12 cellular contexts compared by ENCODE assay signal in the genomic region with DNA sequence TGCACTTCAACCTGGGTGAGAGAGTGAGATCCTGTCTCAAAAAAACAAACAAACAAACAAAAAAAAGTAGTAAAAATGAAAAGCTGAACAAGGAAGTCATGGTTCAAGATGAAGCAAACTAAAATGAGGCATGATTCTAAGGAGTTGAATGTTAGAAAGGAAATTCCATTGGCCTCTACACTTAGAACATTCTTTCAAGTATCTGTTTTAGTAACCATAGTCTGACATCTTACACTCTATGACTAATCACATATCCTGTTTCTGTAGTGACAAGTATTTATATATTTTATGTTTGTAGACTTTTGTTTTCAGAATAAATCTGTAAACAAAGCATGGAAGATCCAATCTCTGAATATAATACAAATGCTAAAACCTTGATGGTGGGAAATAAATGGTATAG.
DNase-seq lines count a peak whose midpoint lies in the region; ATAC-seq and TF ChIP-seq lines count a peak whose summit lies in the region.
"Had no signal": no experiment of that assay in that cellular context is flagged by ENCODE, and none has a peak within 500 bp of the region (broad histone marks: within the 10 kb centered on the region; RNA-seq: fewer than 3 reads in every experiment).

No MANE protein-coding gene starts in this region.

- DNase-seq in chondrocyte (ENCODE audit: low spot score) (no peak), renal cortical epithelial cell (ENCODE audit: low read depth) (peak; percentile 43), SK-N-DZ (ENCODE audit: low spot score) (no peak)
- DNase-seq: activated naive CD4-positive, alpha-beta T cell; dorsolateral prefrontal cortex; MG63; NCI-H446; SHP77 treated with DMSO at 0.1 percent for 48 hours had no signal

- ATAC-seq in GM18870 (IDR thresholded peaks at IDR 0.05; ENCODE audit: unreplicated experiment) = peak; percentile 82
- peak; percentile 72 for ATAC-seq in HG03378 (IDR thresholded peaks at IDR 0.05; ENCODE audit: unreplicated experiment)
- no peak for ATAC-seq in HG02678 (IDR thresholded peaks at IDR 0.05; ENCODE audit: unreplicated experiment)
- no peak for ATAC-seq in GM21786 (IDR thresholded peaks at IDR 0.05; ENCODE audit: unreplicated experiment)

- no peaks in the 10 kb centered on the region for H3K27me3 Mint-ChIP-seq in chondrocyte (ENCODE audit: low read depth)

- peaks cover 8% of the 10 kb centered on the region for H3K4me1 Mint-ChIP-seq in chondrocyte (ENCODE audit: low read depth)

- no peak overlapping the region for H3K4me3 Mint-ChIP-seq in chondrocyte (ENCODE audit: unreplicated experiment)

- TF ChIP-seq CTCF in chondrocyte (IDR thresholded peaks at IDR 0.05) = no peak

- no peaks in the 10 kb centered on the region for H3K36me3 Mint-ChIP-seq in chondrocyte (ENCODE audit: low read depth)

- H3K27ac Mint-ChIP-seq in chondrocyte (ENCODE audit: unreplicated experiment) = peak overlapping the region; percentile 69

- H3K9me3 Mint-ChIP-seq in chondrocyte (ENCODE audit: low read depth) = peaks cover 6% of the 10 kb centered on the region

Comparison
In these comparisons a context has a peak if more than half of its experiments do, and no peak if none do; other contexts are left out.
1. ATAC-seq: peak in GM18870 (single experiment) and HG03378 (single experiment); none in HG02678 (single experiment) and GM21786 (single experiment).